Comparison of ENCODE assay signal across 8 cellular contexts in the genomic region with DNA sequence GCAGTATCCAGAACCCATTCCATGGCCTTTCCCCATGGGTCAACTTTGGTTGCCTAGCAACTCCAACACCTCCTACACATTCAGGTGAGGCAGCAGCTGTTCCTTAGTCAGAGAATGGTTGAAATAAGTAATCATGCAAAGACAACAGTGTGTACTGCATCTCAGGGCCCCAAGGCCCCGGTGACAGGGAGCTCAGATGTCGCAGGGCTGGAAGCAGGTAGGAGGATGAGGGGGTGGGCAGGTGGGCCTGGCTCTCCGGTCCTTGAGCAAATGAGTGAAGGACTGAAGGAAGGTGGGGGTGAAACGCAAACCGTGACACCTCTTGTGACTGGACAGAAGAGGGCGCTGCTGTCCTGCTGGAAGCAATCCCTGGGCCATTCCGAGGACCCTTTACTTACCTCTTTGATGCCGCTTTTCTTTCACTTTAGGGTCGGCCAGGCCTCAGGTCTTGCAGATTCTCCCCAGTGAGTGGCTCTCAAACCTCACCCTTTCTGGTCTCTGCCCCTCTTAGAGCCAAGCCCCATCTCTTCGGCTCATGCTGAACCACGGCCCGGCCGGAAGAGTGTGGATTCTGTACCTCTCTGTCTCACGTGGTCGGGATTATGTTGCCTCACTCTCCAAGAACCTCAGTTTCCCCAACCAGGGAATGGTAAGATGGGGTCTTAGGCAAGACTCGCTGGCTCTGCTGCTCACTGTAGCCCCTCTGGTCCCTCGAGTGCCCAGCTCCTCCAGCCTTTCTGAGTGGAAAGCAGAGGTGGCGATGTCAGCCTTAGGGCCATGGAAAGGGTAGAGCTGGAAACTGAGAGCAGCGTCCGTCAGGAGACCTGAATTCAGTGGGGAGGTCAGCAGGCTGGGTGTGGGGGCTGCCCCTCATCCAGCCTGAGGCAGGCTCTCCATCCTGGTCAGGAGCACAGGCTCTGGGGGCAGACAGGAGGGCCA. TPM values are rescaled to one million over a fixed set of nuclear protein-coding genes. Genes with fewer than 3 reads are reported as not detected.
DNase-seq lines count a peak whose midpoint lies in the region; ATAC-seq and TF ChIP-seq lines count a peak whose summit lies in the region.

No MANE protein-coding gene starts in this region.

- H3K4me1 Mint-ChIP-seq in CD4-positive, alpha-beta memory T cell: peaks cover 0 to 6% (median 2%) of the 10 kb centered on the region in 4 donors
- peaks cover 5% of the 10 kb centered on the region for H3K4me1 Mint-ChIP-seq in activated T-cell treated with anti-CD3 and anti-CD28 coated beads, Interleukin-2, amount 50 U/mL, for 72 hours (ENCODE audit: low read depth)
- no peaks in the 10 kb centered on the region for H3K4me1 Mint-ChIP-seq in progenitor cell of endocrine pancreas (ENCODE audit: low read depth)

- ATAC-seq in activated T-cell treated with anti-CD3 and anti-CD28 coated beads, Interleukin-2, amount 50 U/mL, for 72 hours (replicated peaks in 1 of 2): peak; percentile 74 to 78
- ATAC-seq in foreskin keratinocyte (peak; percentile 61), HG02759 (IDR thresholded peaks at IDR 0.05; ENCODE audit: unreplicated experiment) (no peak), GM18868 (IDR thresholded peaks at IDR 0.05; ENCODE audit: unreplicated experiment) (no peak)

- H3K27me3 ChIP-seq in CD4-positive, alpha-beta memory T cell (ENCODE audit: insufficient read depth, low read length): peaks cover 5% of the 10 kb centered on the region
- H3K27me3 ChIP-seq in OCI-LY1 (ENCODE audit: insufficient read depth, low read length) (no peaks in the 10 kb centered on the region), foreskin keratinocyte (peaks cover 17% of the 10 kb centered on the region)

- H3K4me3 ChIP-seq in CD4-positive, alpha-beta memory T cell (ENCODE audit: low read length in 2 of 2): no peak overlapping the region
- H3K4me3 ChIP-seq in OCI-LY1 (ENCODE audit: low read depth, low read length, poor library complexity, severe bottlenecking): no peak overlapping the region

- intact Hi-C loops in CD4-positive, alpha-beta memory T cell (cut with micrococcal nuclease): loop anchor here (1.0 kb wide), 3 partner anchors 31 to 257 kb away; no protein-coding TSS in a partner anchor

- H3K27ac Mint-ChIP-seq in CD4-positive, alpha-beta memory T cell: no peak overlapping the region
- no peak overlapping the region for H3K27ac Mint-ChIP-seq in activated T-cell treated with anti-CD3 and anti-CD28 coated beads, Interleukin-2, amount 50 U/mL, for 72 hours
- no peak overlapping the region for H3K27ac Mint-ChIP-seq in progenitor cell of endocrine pancreas

- H3K9me3 ChIP-seq in CD4-positive, alpha-beta memory T cell (ENCODE audit: control insufficient read depth in 1 of 2, low read length in 2 of 2): no peaks in the 10 kb centered on the region
- no peaks in the 10 kb centered on the region for H3K9me3 ChIP-seq in OCI-LY1 (ENCODE audit: low read length)

- peak overlapping the region in 5 of 8 donors; percentile 14 to 61 (median 51) for H3K4me3 Mint-ChIP-seq in CD4-positive, alpha-beta memory T cell
- peak overlapping the region in 1 of 2 donors; percentile 28 for H3K4me3 Mint-ChIP-seq in activated T-cell treated with anti-CD3 and anti-CD28 coated beads, Interleukin-2, amount 50 U/mL, for 72 hours
- H3K4me3 Mint-ChIP-seq in progenitor cell of endocrine pancreas (ENCODE audit: low read depth): no peak overlapping the region

- no peak overlapping the region for H3K9ac ChIP-seq in OCI-LY1 (ENCODE audit: low read length)

- peak overlapping the region; percentile 38; the same call in 1 of the 2 replicates for H3K4me2 ChIP-seq in OCI-LY1 (ENCODE audit: low read length)

- no peaks in the 10 kb centered on the region for H4K20me1 ChIP-seq in OCI-LY1 (ENCODE audit: insufficient read depth, low read length)

- H3K36me3 Mint-ChIP-seq in CD4-positive, alpha-beta memory T cell: no peaks in the 10 kb centered on the region
- H3K36me3 Mint-ChIP-seq in activated T-cell treated with anti-CD3 and anti-CD28 coated beads, Interleukin-2, amount 50 U/mL, for 72 hours (ENCODE audit: insufficient read depth in 2 of 2): no peaks in the 10 kb centered on the region
- no peaks in the 10 kb centered on the region for H3K36me3 Mint-ChIP-seq in progenitor cell of endocrine pancreas (ENCODE audit: insufficient read depth)

- TF ChIP-seq CTCF in OCI-LY1 (IDR thresholded peaks at IDR 0.05; ENCODE audit: low read length) (peak; percentile 74), foreskin keratinocyte (conservative IDR thresholded peaks at IDR 0.05) (peak; percentile 71), progenitor cell of endocrine pancreas (IDR thresholded peaks at IDR 0.05; ENCODE audit: unreplicated experiment) (peak; percentile 84)

- no peaks in the 10 kb centered on the region for H3K36me3 ChIP-seq in CD4-positive, alpha-beta memory T cell (ENCODE audit: insufficient read depth, low read length)
- H3K36me3 ChIP-seq in OCI-LY1 (ENCODE audit: insufficient read depth, low read length): no peaks in the 10 kb centered on the region

- no peaks in the 10 kb centered on the region for H3K79me2 ChIP-seq in OCI-LY1 (ENCODE audit: insufficient read depth, low read length)

- H3K9me2 ChIP-seq in OCI-LY1 (ENCODE audit: low read depth, low read length): no peaks in the 10 kb centered on the region

- H3K27me3 Mint-ChIP-seq in CD4-positive, alpha-beta memory T cell: peaks cover 15 to 28% of the 10 kb centered on the region in 2 donors
- peaks cover 47% of the 10 kb centered on the region for H3K27me3 Mint-ChIP-seq in activated T-cell treated with anti-CD3 and anti-CD28 coated beads, Interleukin-2, amount 50 U/mL, for 72 hours (ENCODE audit: low read depth)
- peaks cover 59% of the 10 kb centered on the region for H3K27me3 Mint-ChIP-seq in progenitor cell of endocrine pancreas

- POLR2A ChIA-PET in CD4-positive, alpha-beta memory T cell (lab: Charles Lee; ENCODE audit: partially characterized antibody): no interaction called here

- no peak overlapping the region for H2AFZ ChIP-seq in OCI-LY1 (ENCODE audit: low read length)

- no peaks in the 10 kb centered on the region for H3F3A ChIP-seq in OCI-LY1 (ENCODE audit: insufficient read depth, low read length)

- peak in 4 of 5 donors; percentile 25 to 48 (median 44) for DNase-seq in CD4-positive, alpha-beta memory T cell
- DNase-seq in HT-29 (ENCODE audit: low spot score): peak; percentile 41
- DNase-seq in activated T-cell treated with anti-CD3 and anti-CD28 coated beads, Interleukin-2, amount 50 U/mL, for 72 hours: peak; percentile 57 to 62
- DNase-seq in foreskin keratinocyte: peak in 1 of 2 donors; percentile 22
- DNase-seq in progenitor cell of endocrine pancreas (ENCODE audit: low spot score, unreplicated experiment): peak; percentile 48

- CTCF ChIA-PET in CD4-positive, alpha-beta memory T cell (lab: Charles Lee; ENCODE audit: partially characterized antibody): interaction anchor here (0.7 to 2.3 kb wide), 12 partner anchors 8 to 468 kb away, joined by 3 to 14 read pairs (median 5); no protein-coding TSS in a partner anchor

- H3K4me1 ChIP-seq in CD4-positive, alpha-beta memory T cell (ENCODE audit: insufficient read depth, low read length): no peaks in the 10 kb centered on the region
- H3K4me1 ChIP-seq in OCI-LY1 (ENCODE audit: insufficient read depth, low read length, severe bottlenecking) (no peaks in the 10 kb centered on the region), foreskin keratinocyte (no peaks in the 10 kb centered on the region)

- H3K27ac ChIP-seq in CD4-positive, alpha-beta memory T cell (ENCODE audit: low read depth, low read length): no peak overlapping the region
- H3K27ac ChIP-seq in OCI-LY1 (ENCODE audit: low read depth, low read length, poor library complexity, severe bottlenecking) (no peak overlapping the region), foreskin keratinocyte (no peak overlapping the region)

- no peaks in the 10 kb centered on the region for H3K9me3 Mint-ChIP-seq in CD4-positive, alpha-beta memory T cell
- H3K9me3 Mint-ChIP-seq in activated T-cell treated with anti-CD3 and anti-CD28 coated beads, Interleukin-2, amount 50 U/mL, for 72 hours: no peaks in the 10 kb centered on the region
- H3K9me3 Mint-ChIP-seq in progenitor cell of endocrine pancreas (ENCODE audit: low read depth): no peaks in the 10 kb centered on the region

RNA-seq across cellular contexts. Expression of a gene that starts 5.6 kb away (rescaled TPM):
- not detected for total RNA-seq in CD4-positive, alpha-beta memory T cell
- polyA plus RNA-seq in CD4-positive, alpha-beta memory T cell: not detected
- total RNA-seq in HT-29 (2014; rRNA removed; shearing (Covaris generic)): not detected in 2 replicates
- not detected for total RNA-seq in activated T-cell treated with anti-CD3 and anti-CD28 coated beads, Interleukin-2, amount 50 U/mL, for 72 hours
- total RNA-seq in foreskin keratinocyte: not detected in 2 replicates
- polyA plus RNA-seq in foreskin keratinocyte: not detected in 2 replicates
- total RNA-seq in progenitor cell of endocrine pancreas: not detected in 2 replicates

Comparison
In these comparisons a context has a peak if more than half of its experiments do, and no peak if none do; other contexts are left out.
1. ATAC-seq: peak in activated T-cell treated with anti-CD3 and anti-CD28 coated beads, Interleukin-2, amount 50 U/mL, for 72 hours (2 of 2) and foreskin keratinocyte (single experiment); none in HG02759 (single experiment) and GM18868 (single experiment).
2. Peak in every context shown above with its lines, with median percentiles within 50 percentile points of each other: CTCF ChIP-seq.